ENCODE assay signal across 8 cellular contexts in genomic region chr20:35511814-35512420, GRCh38. TPM values are rescaled to one million over a fixed set of nuclear protein-coding genes. Genes with fewer than 3 reads are reported as not detected.
DNase-seq lines count a peak whose midpoint lies in the region; ATAC-seq and TF ChIP-seq lines count a peak whose summit lies in the region.

No MANE protein-coding gene starts in this region.

- no peak overlapping the region for H3K27ac ChIP-seq in SJCRH30

- H3K9me3 ChIP-seq in SJCRH30 (replicated peaks): no peaks in the 10 kb centered on the region

- DNase-seq in AG08395 (ENCODE audit: low spot score) (peak; percentile 49), H4 (ENCODE audit: low spot score) (peak; percentile 33), SJCRH30 (peak; percentile 34 to 71), fibroblast of the aortic adventitia (ENCODE audit: low read depth) (peak; percentile 59), renal cortical epithelial cell (ENCODE audit: low read depth) (peak; percentile 50), posterior vena cava (ENCODE audit: low spot score) (no peak)
- DNase-seq in activated effector memory CD4-positive, alpha-beta T cell treated with anti-CD3 and anti-CD28 coated beads, Interleukin-2, amount 50 U/mL, for 16 hours: no peak

- no peaks in the 10 kb centered on the region for H3K27me3 ChIP-seq in SJCRH30

- H3K4me1 ChIP-seq in SJCRH30: no peaks in the 10 kb centered on the region

- H3K36me3 ChIP-seq in SJCRH30: peaks cover 14% of the 10 kb centered on the region

- peak; percentile 70 for TF ChIP-seq CTCF in fibroblast of the aortic adventitia (IDR thresholded peaks at IDR 0.05; ENCODE audit: insufficient read depth, low read length)

- H3K4me3 ChIP-seq in SJCRH30: no peak overlapping the region
- H3K4me3 ChIP-seq in fibroblast of the aortic adventitia (ENCODE audit: low read depth, low read length): no peak overlapping the region

- intact Hi-C loops in posterior vena cava (cut with DNase I): no loop called here

- ATAC-seq in HG03469 (IDR thresholded peaks at IDR 0.05; ENCODE audit: unreplicated experiment): no peak

RNA-seq across cellular contexts. Expression of gene C20orf173, which starts 17.5 kb away (rescaled TPM):
- total RNA-seq in H4 (2014; rRNA removed; shearing (Covaris generic)): not detected in 2 replicates
- not detected in 2 replicates for total RNA-seq in SJCRH30 (2014; rRNA removed; shearing (Covaris generic))
- total RNA-seq in fibroblast of the aortic adventitia (ENCODE audit: low replicate concordance) (not detected in 2 replicates), renal cortical epithelial cell (not detected in 2 replicates), posterior vena cava (not detected)

RNA-seq across cellular contexts. Expression of gene ERGIC3, which starts 30.0 kb away (rescaled TPM):
- total RNA-seq in H4 (2014; rRNA removed; shearing (Covaris generic)): 503 and 555 TPM in 2 replicates
- total RNA-seq in SJCRH30 (2014; rRNA removed; shearing (Covaris generic)): 244 and 261 TPM in 2 replicates
- 331 and 368 TPM in 2 replicates for total RNA-seq in fibroblast of the aortic adventitia (ENCODE audit: low replicate concordance)
- total RNA-seq in renal cortical epithelial cell: 477 and 539 TPM in 2 replicates
- total RNA-seq in posterior vena cava: 100 to 1,000 TPM; 117 to 154 TPM

RNA-seq across cellular contexts. Expression of gene CEP250, which starts 56.5 kb away (rescaled TPM):
- 11.5 and 15.3 TPM in 2 replicates for total RNA-seq in H4 (2014; rRNA removed; shearing (Covaris generic))
- total RNA-seq in SJCRH30 (2014; rRNA removed; shearing (Covaris generic)): 37.3 and 39.9 TPM in 2 replicates
- total RNA-seq in fibroblast of the aortic adventitia (ENCODE audit: low replicate concordance): 22.0 and 66.7 TPM in 2 replicates
- 22.7 and 66.0 TPM in 2 replicates for total RNA-seq in renal cortical epithelial cell
- total RNA-seq in posterior vena cava: 10 to 100 TPM; 20.4 to 22.2 TPM

Comparison
In these comparisons a context has a peak if more than half of its experiments do, and no peak if none do; other contexts are left out.
1. DNase-seq: peak in AG08395 (single experiment), H4 (single experiment), SJCRH30 (2 of 2), fibroblast of the aortic adventitia (single experiment) and renal cortical epithelial cell (single experiment); none in posterior vena cava (single experiment) and activated effector memory CD4-positive, alpha-beta T cell treated with anti-CD3 and anti-CD28 coated beads, Interleukin-2, amount 50 U/mL, for 16 hours (single experiment).